Comparison of ENCODE assay signal across 25 cellular contexts in genomic region chr4:92520563-92520962, GRCh38.
DNase-seq lines count a peak whose midpoint lies in the region; ATAC-seq, FAIRE-seq and TF ChIP-seq lines count a peak whose summit lies in the region.
"Had no signal": no experiment of that assay in that cellular context is flagged by ENCODE, and none has a peak within 500 bp of the region (broad histone marks: within the 10 kb centered on the region; RNA-seq: fewer than 3 reads in every experiment).

No MANE protein-coding gene starts in this region.

- POLR2A ChIA-PET in H1 (lab: Charles Lee; ENCODE audit: partially characterized antibody), result interaction anchor here (0.6 to 3.5 kb wide), 10 partner anchors 9 to 74 kb away, joined by 3 to 22 read pairs (median 6); no protein-coding TSS in a partner anchor

- H3K79me2 ChIP-seq in H1 (ENCODE audit: control insufficient read depth in 1 of 2, insufficient read depth in 2 of 2, low read length in 2 of 2), result peaks cover 9 to 99% of the 10 kb centered on the region in 2 experiments; a peak in 3 of 4 replicates
- H3K79me2 ChIP-seq in neural progenitor cell (ENCODE audit: low read depth), result no peaks in the 10 kb centered on the region

- H3K4ac ChIP-seq in H1 (replicated peaks; ENCODE audit: insufficient read length, low read depth, low read length), result no peak overlapping the region

- FAIRE-seq in H1 (lab: Jason Lieb, UNC), result peak; percentile 100
- FAIRE-seq: A549 had no signal

- peak; percentile 1 for DNase-seq in HT-29 (ENCODE audit: low spot score)
- DNase-seq in H1 (ENCODE audit: low read depth in 1 of 2, low spot score in 2 of 2), result peak in 1 of 2 experiments; percentile 88
- DNase-seq in iPS DF 4.7 (ENCODE audit: extremely low read depth, low spot score), result peak; percentile 97
- DNase-seq in neural progenitor cell (ENCODE audit: low spot score), result peak; percentile 73
- DNase-seq in NK-92 (lab: John Stamatoyannopoulos, UW; ENCODE audit: unreplicated experiment), result no peak
- no peak for DNase-seq in suprapubic skin (ENCODE audit: low spot score in 2 of 2)
- DNase-seq in midbrain (lab: John Stamatoyannopoulos, UW), result no peak
- no peak for DNase-seq in stimulated activated naive B cell treated with anti-CD40 and anti-IgM and Interleukin-4, amounts not matched to agents 10 μg/mL and 1 μg/mL and 100 μg/mL, for 72 hours
- DNase-seq: GDM1, Karpas-422, MV-4-11, NCI-H1105 treated with DMSO at 0.1 percent for 48 hours, NCI-H2029 treated with DMSO at 0.1 percent for 48 hours, NCI-H2171, NCI-H345, NCI-H524, NCI-H82, OCI-M1 had no signal

- CTCF ChIA-PET in H1 (lab: Charles Lee; ENCODE audit: partially characterized antibody), result interaction anchor here (0.6 to 0.8 kb wide), 5 partner anchors 21 to 980 kb away, joined by 3 to 4 read pairs (median 3); no protein-coding TSS in a partner anchor

- 7% methylated on average over 2 of the region's 2 CpGs; no CpG with 5 or more reads in 1 of the 2 experiments for WGBS in H1 (ENCODE audit: extremely low coverage in 1 of 2, insufficient coverage in 1 of 2, insufficient read length in 1 of 2, insufficient replicate concordance in 2 of 2, low coverage in 1 of 2, low lambda C conversion rate in 2 of 2, missing lambda C conversion rate in 1 of 2), 2 experiments
- 84% methylated on average over 2 of the region's 2 CpGs for WGBS in suprapubic skin

- H2AFZ ChIP-seq in H1 (ENCODE audit: low read length) (no peak overlapping the region), neural progenitor cell (replicated peaks) (no peak overlapping the region)

- TF ChIP-seq CTCF in H1 (IDR thresholded peaks at IDR 0.05; ENCODE audit: control extremely low read depth in 1 of 3, insufficient read depth in 1 of 3, low read depth in 1 of 3, low read length in 3 of 3) (peak in 2 of 3 experiments; percentile 20 to 55; a peak in 2 of 4 replicates), neural progenitor cell (IDR thresholded peaks at IDR 0.05) (peak; percentile 45), suprapubic skin (IDR thresholded peaks at IDR 0.05) (no peak)

- no peak overlapping the region for H3K18ac ChIP-seq in H1 (ENCODE audit: extremely low read depth, low read length)

- H3K36me3 ChIP-seq in H1 (ENCODE audit: control insufficient read depth in 2 of 4, insufficient read depth in 4 of 4, low read length in 3 of 4), result no peaks in the 10 kb centered on the region; a peak in 1 of 8 replicates
- no peaks in the 10 kb centered on the region for H3K36me3 ChIP-seq in neural progenitor cell
- no peaks in the 10 kb centered on the region for H3K36me3 ChIP-seq in suprapubic skin
- H3K36me3 ChIP-seq: HAP-1, SJSA1 had no signal

- no peak overlapping the region for H3K23ac ChIP-seq in H1 (ENCODE audit: insufficient read length)

- H2BK5ac ChIP-seq in H1 (ENCODE audit: low read depth, low read length), result no peak overlapping the region

- no peak overlapping the region; the same call in 1 of the 2 replicates for H3K27ac ChIP-seq in H1 (ENCODE audit: low read depth, low read length)
- no peak overlapping the region for H3K27ac ChIP-seq in neural progenitor cell
- no peak overlapping the region for H3K27ac ChIP-seq in suprapubic skin
- H3K27ac ChIP-seq: A549, HL-60, SJSA1 had no signal

- H3K14ac ChIP-seq in H1 (ENCODE audit: insufficient read length), result no peak overlapping the region

- peaks cover 5% of the 10 kb centered on the region for H3K4me1 Mint-ChIP-seq in neural progenitor cell
- H3K4me1 Mint-ChIP-seq in stimulated activated naive B cell treated with anti-CD40 and anti-IgM and Interleukin-4, amounts not matched to agents 10 μg/mL and 1 μg/mL and 100 μg/mL, for 72 hours, result no peaks in the 10 kb centered on the region
- H3K4me1 Mint-ChIP-seq: B cell, CD14-positive monocyte had no signal

- H3K9me3 Mint-ChIP-seq in neural progenitor cell, result no peaks in the 10 kb centered on the region
- no peaks in the 10 kb centered on the region for H3K9me3 Mint-ChIP-seq in stimulated activated naive B cell treated with anti-CD40 and anti-IgM and Interleukin-4, amounts not matched to agents 10 μg/mL and 1 μg/mL and 100 μg/mL, for 72 hours
- H3K9me3 Mint-ChIP-seq: CD14-positive monocyte had no signal

- H3K4me2 ChIP-seq in H1 (ENCODE audit: insufficient read depth in 1 of 2, low read depth in 2 of 2, low read length in 2 of 2), result peak overlapping the region; percentile 59 to 62; a peak in 3 of 4 replicates
- H3K4me2 ChIP-seq in neural progenitor cell, result no peak overlapping the region
- H3K4me2 ChIP-seq: A549 had no signal

- no peak overlapping the region for H2BK12ac ChIP-seq in H1 (ENCODE audit: low read depth, low read length)

- peaks cover 2 to 6% of the 10 kb centered on the region in 2 experiments for H4K20me1 ChIP-seq in H1 (replicated peaks in 1 of 2; ENCODE audit: control insufficient read depth in 1 of 2, insufficient read depth in 2 of 2, low read length in 2 of 2)
- H4K20me1 ChIP-seq in neural progenitor cell (ENCODE audit: low read depth), result no peaks in the 10 kb centered on the region

- H3K36me3 Mint-ChIP-seq in neural progenitor cell, result no peaks in the 10 kb centered on the region
- H3K36me3 Mint-ChIP-seq in stimulated activated naive B cell treated with anti-CD40 and anti-IgM and Interleukin-4, amounts not matched to agents 10 μg/mL and 1 μg/mL and 100 μg/mL, for 72 hours, result no peaks in the 10 kb centered on the region
- H3K36me3 Mint-ChIP-seq: CD14-positive monocyte had no signal

- H2BK15ac ChIP-seq in H1 (ENCODE audit: low read length), result no peak overlapping the region

- H3K27me3 ChIP-seq in H1 (replicated peaks in 1 of 4; ENCODE audit: control insufficient read depth in 3 of 4, extremely low read depth in 1 of 4, insufficient read depth in 3 of 4, low read length in 3 of 4) (no peaks in the 10 kb centered on the region), neural progenitor cell (no peaks in the 10 kb centered on the region), suprapubic skin (no peaks in the 10 kb centered on the region)
- H3K27me3 ChIP-seq: SJSA1 had no signal

- no peak overlapping the region for H3K9ac ChIP-seq in H1 (replicated peaks in 1 of 4; ENCODE audit: extremely low read depth in 1 of 4, low read depth in 3 of 4, low read length in 3 of 4)
- H3K9ac ChIP-seq in neural progenitor cell, result no peak overlapping the region

- TF ChIP-seq EP300 in H1 (IDR thresholded peaks at IDR 0.05; ENCODE audit: borderline replicate concordance in 1 of 2, low read depth in 2 of 2, low read length in 2 of 2) (peak in 1 of 2 experiments; percentile 93; a peak in 1 of 3 replicates), suprapubic skin (IDR thresholded peaks at IDR 0.05) (no peak)

- no peak overlapping the region for H4K91ac ChIP-seq in H1 (replicated peaks; ENCODE audit: insufficient read length, low read length)

- H3K23me2 ChIP-seq in H1 (ENCODE audit: low read depth, low read length), result no peaks in the 10 kb centered on the region

- no peak for ATAC-seq in stimulated activated naive B cell treated with anti-CD40 and anti-IgM and Interleukin-4, amounts not matched to agents 10 μg/mL and 1 μg/mL and 100 μg/mL, for 72 hours (replicated peaks)
- ATAC-seq: A549, Right ventricle myocardium inferior had no signal

- H3K4me3 ChIP-seq in H1 (ENCODE audit: extremely low read depth in 1 of 4, insufficient read depth in 2 of 4, low read depth in 3 of 4, low read length in 4 of 4) (peak overlapping the region in 1 of 4 experiments; percentile 44; a peak in 1 of 8 replicates), neural progenitor cell (no peak overlapping the region), suprapubic skin (no peak overlapping the region)
- H3K4me3 ChIP-seq: A549, HAP-1, SJSA1 had no signal

- H3K27me3 Mint-ChIP-seq in neural progenitor cell (ENCODE audit: insufficient read depth, low read depth), result no peaks in the 10 kb centered on the region
- H3K27me3 Mint-ChIP-seq in stimulated activated naive B cell treated with anti-CD40 and anti-IgM and Interleukin-4, amounts not matched to agents 10 μg/mL and 1 μg/mL and 100 μg/mL, for 72 hours, result no peaks in the 10 kb centered on the region
- H3K27me3 Mint-ChIP-seq: B cell had no signal

- H3F3A ChIP-seq in neural progenitor cell (ENCODE audit: low read depth), result peaks cover 6% of the 10 kb centered on the region

- H4K8ac ChIP-seq in H1 (ENCODE audit: extremely low read depth, insufficient read depth, low read length), result no peak overlapping the region

- H2BK20ac ChIP-seq in H1 (ENCODE audit: low read length), result no peak overlapping the region

- H3K79me1 ChIP-seq in H1 (ENCODE audit: low read depth, low read length), result peaks cover 3% of the 10 kb centered on the region; the same call in 1 of the 2 replicates

- H3K4me1 ChIP-seq in H1 (replicated peaks in 1 of 4; ENCODE audit: control insufficient read depth in 3 of 4, insufficient read depth in 4 of 4, low read length in 3 of 4), result peaks cover 0 to 23% (median 7%) of the 10 kb centered on the region in 4 experiments; a peak in 4 of 7 replicates
- peaks cover 18% of the 10 kb centered on the region for H3K4me1 ChIP-seq in neural progenitor cell
- H3K4me1 ChIP-seq in suprapubic skin, result no peaks in the 10 kb centered on the region
- H3K4me1 ChIP-seq: A549, HAP-1, SJSA1 had no signal

- H3K56ac ChIP-seq in H1 (replicated peaks; ENCODE audit: insufficient read length, low read depth, low read length), result no peak overlapping the region

- H3K9me3 ChIP-seq in H1 (ENCODE audit: insufficient read depth in 2 of 2, low read depth in 1 of 2, low read length in 1 of 2) (no peaks in the 10 kb centered on the region), neural progenitor cell (ENCODE audit: low read depth) (no peaks in the 10 kb centered on the region), suprapubic skin (no peaks in the 10 kb centered on the region)
- H3K9me3 ChIP-seq: A549, HAP-1, SJSA1 had no signal

- H2AK5ac ChIP-seq in H1 (ENCODE audit: low read depth, low read length), result no peak overlapping the region

- no peak overlapping the region for H3K27ac Mint-ChIP-seq in neural progenitor cell
- no peak overlapping the region for H3K27ac Mint-ChIP-seq in stimulated activated naive B cell treated with anti-CD40 and anti-IgM and Interleukin-4, amounts not matched to agents 10 μg/mL and 1 μg/mL and 100 μg/mL, for 72 hours
- H3K27ac Mint-ChIP-seq: B cell, CD14-positive monocyte had no signal

- H4K5ac ChIP-seq in H1 (ENCODE audit: insufficient read length, low read depth, low read length), result no peak overlapping the region

- no peak overlapping the region for H2BK120ac ChIP-seq in H1 (replicated peaks; ENCODE audit: low read depth, low read length)

- no peak for TF ChIP-seq POLR2A in H1 (IDR thresholded peaks at IDR 0.05; ENCODE audit: control extremely low read depth in 1 of 2, low read depth in 2 of 2, low read length in 2 of 2)
- TF ChIP-seq POLR2A in suprapubic skin (IDR thresholded peaks at IDR 0.05), result no peak

- H3K4me3 Mint-ChIP-seq in neural progenitor cell, result no peak overlapping the region
- H3K4me3 Mint-ChIP-seq in stimulated activated naive B cell treated with anti-CD40 and anti-IgM and Interleukin-4, amounts not matched to agents 10 μg/mL and 1 μg/mL and 100 μg/mL, for 72 hours, result no peak overlapping the region
- H3K4me3 Mint-ChIP-seq: B cell, CD14-positive monocyte had no signal

- peak; percentile 42 to 53 for TF ChIP-seq RAD21 in H1 (IDR thresholded peaks at IDR 0.05 in 1 of 2, conservative IDR thresholded peaks at IDR 0.05 in 1 of 2; ENCODE audit: low read depth in 2 of 2, low read length in 2 of 2)

TF ChIP-seq in H1, 55 proteins besides CTCF, POLR2A, EP300 and RAD21 (continues in another document):
- TF ChIP-seq KDM5A (IDR thresholded peaks at IDR 0.05; ENCODE audit: low read length), result no peak
- TF ChIP-seq SRF (IDR thresholded peaks at IDR 0.05; ENCODE audit: low read depth, low read length), result no peak

Comparison
In these comparisons a context has a peak if more than half of its experiments do, and no peak if none do; other contexts are left out.
1. DNase-seq: peak in HT-29 (single experiment), iPS DF 4.7 (single experiment) and neural progenitor cell (single experiment); none in NK-92 (single experiment), suprapubic skin (0 of 2), midbrain (single experiment) and stimulated activated naive B cell treated with anti-CD40 and anti-IgM and Interleukin-4, amounts not matched to agents 10 μg/mL and 1 μg/mL and 100 μg/mL, for 72 hours (single experiment).
2. CTCF ChIP-seq: peak in H1 (2 of 3) and neural progenitor cell (single experiment); none in suprapubic skin (0 of 2).